Comparison of ENCODE assay signal across 38 cellular contexts in the genomic region with DNA sequence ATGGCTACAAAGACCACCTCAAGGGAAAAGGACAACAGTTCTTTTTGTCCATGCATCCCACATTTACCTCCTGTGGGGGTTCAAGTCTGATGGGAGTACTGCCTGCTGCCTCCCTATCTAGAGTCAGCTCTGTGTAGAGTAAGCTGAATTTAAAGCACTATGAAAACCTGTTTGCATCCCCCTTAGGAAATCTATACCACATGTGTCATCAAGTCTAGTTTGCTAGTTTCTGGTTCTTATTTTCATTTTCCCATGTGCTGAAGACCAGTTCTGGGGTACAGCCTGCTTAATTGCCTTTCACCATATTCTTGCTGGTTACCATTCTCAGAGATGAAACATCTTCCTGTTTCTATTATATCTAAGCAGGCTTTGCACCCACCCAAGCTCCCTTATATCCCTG.
"Had no signal": no experiment of that assay in that cellular context is flagged by ENCODE, and none has a peak within 500 bp of the region (broad histone marks: within the 10 kb centered on the region; RNA-seq: fewer than 3 reads in every experiment).

No MANE protein-coding gene starts in this region.

- H3K36me3 Mint-ChIP-seq: activated naive CD4-positive, alpha-beta T cell treated with anti-CD3 and anti-CD28 coated beads, Interleukin-2, amount 10 ng/mL, durations not matched to agents 7 days and 5 days; activated naive CD4-positive, alpha-beta T cell treated with anti-CD3 and anti-CD28 coated beads, Interleukin-2, amount 50 U/mL, for 24 hours; activated naive CD4-positive, alpha-beta T cell treated with anti-CD3 and anti-CD28 coated beads, Interleukin-2, amount 50 U/mL, for 72 hours; activated naive CD8-positive, alpha-beta T cell; activated naive CD8-positive, alpha-beta T cell treated with anti-CD3 and anti-CD28 coated beads for 36 hours; activated naive CD8-positive, alpha-beta T cell treated with anti-CD3 and anti-CD28 coated beads, Interleukin-2, amount 10 ng/mL, durations not matched to agents 7 days and 5 days; brain had no signal

- H3K36me3 ChIP-seq: adrenal gland, ascending aorta, brain microvascular endothelial cell, breast epithelium, cardiac muscle cell had no signal

- H3K4me3 ChIP-seq: adrenal gland, ascending aorta, body of pancreas, breast epithelium, cardiac muscle cell had no signal

- ATAC-seq: activated naive CD4-positive, alpha-beta T cell treated with anti-CD3 and anti-CD28 coated beads, Interleukin-2, amount 50 U/mL, for 72 hours; activated naive CD8-positive, alpha-beta T cell treated with anti-CD3 and anti-CD28 coated beads, Interleukin-2, amount 50 U/mL, for 24 hours; activated T-cell treated with anti-CD3 and anti-CD28 coated beads, Interleukin-2, amount 50 U/mL, for 4 hours; activated T-cell treated with anti-CD3 and anti-CD28 coated beads, Interleukin-2, amount 50 U/mL, for 72 hours; activated T-helper 17 cell treated with anti-CD3 and anti-CD28 coated beads, Interleukin-2, amount 50 U/mL, for 72 hours; body of pancreas had no signal

- H3K4me3 Mint-ChIP-seq: activated naive CD4-positive, alpha-beta T cell treated with anti-CD3 and anti-CD28 coated beads for 36 hours; activated naive CD4-positive, alpha-beta T cell treated with anti-CD3 and anti-CD28 coated beads, Interleukin-2, amount 10 ng/mL, durations not matched to agents 7 days and 5 days; activated naive CD4-positive, alpha-beta T cell treated with anti-CD3 and anti-CD28 coated beads, Interleukin-2, amount 50 U/mL, for 24 hours; activated naive CD8-positive, alpha-beta T cell; activated naive CD8-positive, alpha-beta T cell treated with anti-CD3 and anti-CD28 coated beads for 36 hours; activated naive CD8-positive, alpha-beta T cell treated with anti-CD3 and anti-CD28 coated beads, Interleukin-2, amount 10 ng/mL, durations not matched to agents 7 days and 5 days; activated naive CD8-positive, alpha-beta T cell treated with anti-CD3 and anti-CD28 coated beads, Interleukin-2, amount 50 U/mL, for 24 hours; activated T-cell treated with anti-CD3 and anti-CD28 coated beads, Interleukin-2, amount 50 U/mL, for 24 hours; activated T-cell treated with anti-CD3 and anti-CD28 coated beads, Interleukin-2, amount 50 U/mL, for 4 hours; activated T-cell treated with anti-CD3 and anti-CD28 coated beads, Interleukin-2, amount 50 U/mL, for 72 hours; activated T-helper 1 cell treated with anti-CD3 and anti-CD28 coated beads, Interleukin-12 subunit alpha, Interleukin-12 subunit beta, Interleukin-2, Interleukin-4 antibody, amounts not matched to agents 30 ng/mL and 10 ng/mL and 1 ng/mL, durations not matched to agents 14 hours and 24 hours and 36 hours; activated T-helper 17 cell treated with anti-CD3 and anti-CD28 coated beads, Interleukin-2, amount 50 U/mL, for 72 hours; central memory CD8-positive, alpha-beta T cell had no signal

- H3K4me1 ChIP-seq: adrenal gland, ascending aorta, body of pancreas, breast epithelium had no signal

- H3K27ac ChIP-seq: adrenal gland, ascending aorta, body of pancreas, brain microvascular endothelial cell, breast epithelium, cardiac muscle cell had no signal

- H3K9me3 Mint-ChIP-seq: activated naive CD4-positive, alpha-beta T cell treated with anti-CD3 and anti-CD28 coated beads, Interleukin-2, amount 10 ng/mL, durations not matched to agents 7 days and 5 days; activated naive CD8-positive, alpha-beta T cell treated with anti-CD3 and anti-CD28 coated beads for 36 hours; activated naive CD8-positive, alpha-beta T cell treated with anti-CD3 and anti-CD28 coated beads, Interleukin-2, amount 10 ng/mL, durations not matched to agents 7 days and 5 days; activated T-cell treated with anti-CD3 and anti-CD28 coated beads, Interleukin-2, amount 50 U/mL, for 24 hours; activated T-cell treated with anti-CD3 and anti-CD28 coated beads, Interleukin-2, amount 50 U/mL, for 4 hours; activated T-helper 1 cell treated with anti-CD3 and anti-CD28 coated beads, Interleukin-12 subunit alpha, Interleukin-12 subunit beta, Interleukin-2, Interleukin-4 antibody, amounts not matched to agents 30 ng/mL and 10 ng/mL and 1 ng/mL, durations not matched to agents 14 hours and 24 hours and 36 hours; central memory CD8-positive, alpha-beta T cell had no signal

- H3K9me3 ChIP-seq: adrenal gland, ascending aorta, body of pancreas, breast epithelium had no signal

- H3K27me3 ChIP-seq: adrenal gland, ascending aorta, body of pancreas, brain microvascular endothelial cell, breast epithelium, cardiac muscle cell had no signal

- H3K27ac Mint-ChIP-seq: activated naive CD4-positive, alpha-beta T cell treated with anti-CD3 and anti-CD28 coated beads for 36 hours; activated naive CD4-positive, alpha-beta T cell treated with anti-CD3 and anti-CD28 coated beads, Interleukin-2, amount 10 ng/mL, durations not matched to agents 7 days and 5 days; activated naive CD4-positive, alpha-beta T cell treated with anti-CD3 and anti-CD28 coated beads, Interleukin-2, amount 50 U/mL, for 24 hours; activated naive CD4-positive, alpha-beta T cell treated with anti-CD3 and anti-CD28 coated beads, Interleukin-2, amount 50 U/mL, for 72 hours; activated naive CD8-positive, alpha-beta T cell; activated naive CD8-positive, alpha-beta T cell treated with anti-CD3 and anti-CD28 coated beads for 36 hours; activated naive CD8-positive, alpha-beta T cell treated with anti-CD3 and anti-CD28 coated beads, Interleukin-2, amount 10 ng/mL, durations not matched to agents 7 days and 5 days; activated naive CD8-positive, alpha-beta T cell treated with anti-CD3 and anti-CD28 coated beads, Interleukin-2, amount 50 U/mL, for 24 hours; activated T-cell treated with anti-CD3 and anti-CD28 coated beads, Interleukin-2, amount 50 U/mL, for 24 hours; activated T-cell treated with anti-CD3 and anti-CD28 coated beads, Interleukin-2, amount 50 U/mL, for 72 hours; activated T-helper 1 cell treated with anti-CD3 and anti-CD28 coated beads, Interleukin-12 subunit alpha, Interleukin-12 subunit beta, Interleukin-2, Interleukin-4 antibody, amounts not matched to agents 30 ng/mL and 10 ng/mL and 1 ng/mL, durations not matched to agents 14 hours and 24 hours and 36 hours; activated T-helper 17 cell treated with anti-CD3 and anti-CD28 coated beads, Interleukin-2, amount 50 U/mL, for 72 hours; activated T-helper 2 cell treated with anti-CD3 and anti-CD28 coated beads, Interferon-gamma antibody, Interleukin-2, Interleukin-4, amounts not matched to agents 10 μg/mL and 5 μg/mL and 100 μg/mL, durations not matched to agents 14 hours and 24 hours and 36 hours had no signal

- H3K4me1 Mint-ChIP-seq: activated naive CD4-positive, alpha-beta T cell treated with anti-CD3 and anti-CD28 coated beads, Interleukin-2, amount 10 ng/mL, durations not matched to agents 7 days and 5 days; activated naive CD4-positive, alpha-beta T cell treated with anti-CD3 and anti-CD28 coated beads, Interleukin-2, amount 50 U/mL, for 24 hours; activated naive CD8-positive, alpha-beta T cell treated with anti-CD3 and anti-CD28 coated beads for 36 hours; activated naive CD8-positive, alpha-beta T cell treated with anti-CD3 and anti-CD28 coated beads, Interleukin-2, amount 10 ng/mL, durations not matched to agents 7 days and 5 days; activated naive CD8-positive, alpha-beta T cell treated with anti-CD3 and anti-CD28 coated beads, Interleukin-2, amount 50 U/mL, for 24 hours; activated T-helper 17 cell treated with anti-CD3 and anti-CD28 coated beads, Interleukin-2, amount 50 U/mL, for 72 hours; central memory CD8-positive, alpha-beta T cell had no signal

- DNase-seq: activated effector memory CD4-positive, alpha-beta T cell treated with anti-CD3 and anti-CD28 coated beads, Interleukin-2, amount 50 U/mL, for 16 hours; activated effector memory CD4-positive, alpha-beta T cell treated with Interleukin-2 at 50 U/mL for 16 hours; activated gamma-delta T cell; activated gamma-delta T cell treated with Interleukin-2 at 50 U/mL for 16 hours; activated naive CD4-positive, alpha-beta T cell; activated naive CD4-positive, alpha-beta T cell treated with anti-CD3 and anti-CD28 coated beads for 36 hours; activated naive CD4-positive, alpha-beta T cell treated with anti-CD3 and anti-CD28 coated beads, Interleukin-2, amount 10 ng/mL, durations not matched to agents 7 days and 5 days; activated naive CD4-positive, alpha-beta T cell treated with anti-CD3 and anti-CD28 coated beads, Interleukin-2, amount 50 U/mL, for 16 hours; activated naive CD4-positive, alpha-beta T cell treated with Interleukin-2 at 50 U/mL for 16 hours; activated naive CD8-positive, alpha-beta T cell treated with anti-CD3 and anti-CD28 coated beads for 36 hours; activated naive CD8-positive, alpha-beta T cell treated with anti-CD3 and anti-CD28 coated beads, Interleukin-2, amount 10 ng/mL, durations not matched to agents 7 days and 5 days; activated naive CD8-positive, alpha-beta T cell treated with anti-CD3 and anti-CD28 coated beads, Interleukin-2, amount 50 U/mL, for 24 hours; activated T-cell treated with anti-CD3 and anti-CD28 coated beads, Interleukin-2, amount 50 U/mL, for 1 hour; activated T-cell treated with anti-CD3 and anti-CD28 coated beads, Interleukin-2, amount 50 U/mL, for 24 hours; activated T-cell treated with anti-CD3 and anti-CD28 coated beads, Interleukin-2, amount 50 U/mL, for 4 hours; activated T-cell treated with anti-CD3 and anti-CD28 coated beads, Interleukin-2, amount 50 U/mL, for 48 hours; activated T-cell treated with anti-CD3 and anti-CD28 coated beads, Interleukin-2, amount 50 U/mL, for 72 hours; adrenal gland; amniotic stem cell; amygdala; anterior cingulate cortex; aorta; body of pancreas; brain microvascular endothelial cell; caudate nucleus; central memory CD4-positive, alpha-beta T cell; cerebellar nuclear complex had no signal

- H3K27me3 Mint-ChIP-seq: activated naive CD4-positive, alpha-beta T cell treated with anti-CD3 and anti-CD28 coated beads, Interleukin-2, amount 10 ng/mL, durations not matched to agents 7 days and 5 days; activated naive CD4-positive, alpha-beta T cell treated with anti-CD3 and anti-CD28 coated beads, Interleukin-2, amount 50 U/mL, for 24 hours; activated naive CD8-positive, alpha-beta T cell; activated naive CD8-positive, alpha-beta T cell treated with anti-CD3 and anti-CD28 coated beads for 36 hours; activated naive CD8-positive, alpha-beta T cell treated with anti-CD3 and anti-CD28 coated beads, Interleukin-2, amount 10 ng/mL, durations not matched to agents 7 days and 5 days; activated T-cell treated with anti-CD3 and anti-CD28 coated beads, Interleukin-2, amount 50 U/mL, for 24 hours; activated T-helper 17 cell treated with anti-CD3 and anti-CD28 coated beads, Interleukin-2, amount 50 U/mL, for 72 hours; central memory CD8-positive, alpha-beta T cell had no signal
